In the genomic region with DNA sequence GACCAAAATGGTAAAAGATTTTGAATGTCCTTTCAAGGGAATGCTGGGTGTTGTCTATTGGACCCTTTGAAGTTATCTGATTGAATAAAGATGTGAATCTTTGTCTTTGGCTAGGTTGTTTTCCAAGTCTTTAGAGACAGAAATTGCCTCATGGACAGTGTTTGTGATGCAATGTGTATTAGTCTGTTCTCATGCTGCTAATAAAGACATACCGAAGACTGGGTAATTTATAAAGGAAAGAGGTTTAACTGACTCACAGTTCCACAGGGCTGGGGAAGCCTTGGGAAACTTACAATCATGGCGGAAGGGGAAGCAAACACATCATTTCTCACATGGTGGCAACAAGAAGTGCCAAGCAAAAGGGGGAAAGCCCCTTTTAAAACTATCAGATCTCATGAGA, we compare ENCODE assay signal across 1 cellular context.
TF ChIP-seq lines count a peak whose summit lies in the region.

No MANE protein-coding gene starts in this region.

TF ChIP-seq in GM12891, 5 proteins besides CTCF, POLR2A, EP300 and RAD21 (continued from another document):
- TF ChIP-seq SPI1 (IDR thresholded peaks at IDR 0.05; ENCODE audit: low read depth, low read length) (no peak), TAF1 (IDR thresholded peaks at IDR 0.05; ENCODE audit: low read depth, low read length) (no peak), POU2F2 (IDR thresholded peaks at IDR 0.05; ENCODE audit: low read depth, low read length) (no peak)
TF ChIP-seq in GM12891: peak in this region for 0.
